In the genomic region with DNA sequence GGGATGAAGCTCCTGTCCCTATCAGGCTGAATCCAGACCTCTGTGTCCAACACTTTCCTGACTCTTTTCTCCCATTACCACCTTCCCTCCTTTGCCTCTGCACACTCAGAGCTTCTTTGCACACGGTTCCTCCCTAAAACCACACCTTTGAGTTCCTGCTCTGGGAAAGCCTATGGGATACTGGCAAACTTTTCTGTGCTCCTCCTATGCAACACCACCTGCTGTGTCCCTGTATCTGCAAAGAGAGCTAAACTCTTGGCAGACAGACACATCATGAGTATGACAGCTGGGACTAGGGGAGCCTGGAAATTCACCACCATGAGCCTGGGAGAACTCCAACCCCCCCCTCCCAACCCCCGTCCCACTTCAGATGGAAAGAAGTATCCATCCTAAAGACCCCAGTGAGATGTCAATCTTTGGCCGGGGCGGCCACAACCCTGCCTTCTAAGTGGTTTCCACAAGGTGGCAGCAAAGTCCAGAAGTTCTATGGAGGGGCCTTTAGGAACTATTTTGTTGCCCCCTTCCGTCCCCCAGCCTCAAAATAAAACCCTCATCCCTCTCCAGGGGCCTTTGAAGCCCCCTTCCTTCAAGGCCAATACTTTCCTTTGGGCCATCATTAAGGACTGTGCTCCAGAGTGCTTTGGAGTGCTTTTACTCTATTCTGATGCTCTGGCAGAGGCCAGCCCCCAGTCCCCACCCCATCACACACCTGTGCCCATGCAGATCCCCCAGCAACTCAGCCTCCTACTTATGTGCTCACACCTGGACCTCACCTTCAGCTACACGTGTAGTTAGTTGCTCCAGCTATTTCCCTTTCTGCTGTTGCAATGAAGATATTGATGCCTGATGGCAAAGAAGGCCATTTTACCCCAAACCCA, we compare ENCODE assay signal across 9 cellular contexts. TPM values are rescaled to one million over a fixed set of nuclear protein-coding genes. Genes with fewer than 3 reads are reported as not detected.
DNase-seq lines count a peak whose midpoint lies in the region; ATAC-seq, FAIRE-seq and TF ChIP-seq lines count a peak whose summit lies in the region.
"Had no signal": no experiment of that assay in that cellular context is flagged by ENCODE, and none has a peak within 500 bp of the region (broad histone marks: within the 10 kb centered on the region; RNA-seq: fewer than 3 reads in every experiment).

No MANE protein-coding gene starts in this region.

- DNase-seq in Right ventricle myocardium superior (no peak), cardiac septum (ENCODE audit: low spot score) (no peak), SK-MEL-5 (ENCODE audit: low read depth, low spot score) (peak; percentile 3), brain microvascular endothelial cell (no peak), HepG2 (ENCODE audit: low spot score) (no peak)

- no peaks in the 10 kb centered on the region for H3K9me3 ChIP-seq in HepG2 (ENCODE audit: low read length)

- ATAC-seq in Right ventricle myocardium superior (ENCODE audit: poor library complexity) (peak; percentile 66), HepG2 (peak; percentile 63; the same call in 2 of the 3 replicates), GM21360 (IDR thresholded peaks at IDR 0.05; ENCODE audit: unreplicated experiment) (no peak), GM18511 (IDR thresholded peaks at IDR 0.05; ENCODE audit: unreplicated experiment) (no peak)
- peak; percentile 52 for ATAC-seq in stimulated activated memory B cell treated with anti-CD40 and anti-IgM and Interleukin-4, amounts not matched to agents 10 μg/mL and 1 μg/mL and 100 μg/mL, for 72 hours

- H3K27ac ChIP-seq in brain microvascular endothelial cell = no peak overlapping the region
- H3K27ac ChIP-seq in HepG2 (ENCODE audit: extremely low read length, insufficient read depth, low read length) = no peak overlapping the region

- TF ChIP-seq CTCF in brain microvascular endothelial cell (IDR thresholded peaks at IDR 0.05; ENCODE audit: low read depth, low read length, missing control alignments) (peak; percentile 78), HepG2 (CRISPR knock-in tag; IDR thresholded peaks at IDR 0.05) (peak; percentile 64)

- no peak overlapping the region for H3K9ac ChIP-seq in HepG2 (ENCODE audit: insufficient read depth, low read depth, low read length)

- H3K4me3 ChIP-seq in brain microvascular endothelial cell (ENCODE audit: low read depth, low read length) (no peak overlapping the region), HepG2 (replicated peaks in 1 of 3; ENCODE audit: insufficient read depth in 1 of 3, low read depth in 2 of 3, low read length in 3 of 3) (no peak overlapping the region)

- no peak for FAIRE-seq in HepG2 (lab: Jason Lieb, UNC)
- FAIRE-seq: GM18507 had no signal

- H3K36me3 ChIP-seq in brain microvascular endothelial cell (replicated peaks) (no peaks in the 10 kb centered on the region), HepG2 (replicated peaks in 1 of 2; ENCODE audit: control insufficient read depth in 1 of 2, insufficient read depth in 2 of 2, low read length in 2 of 2) (no peaks in the 10 kb centered on the region)

- CTCF ChIA-PET in HepG2 (lab: Yijun Ruan, JAX; ENCODE audit: low intra/inter-chr PET ratio, low total read pairs) = interaction anchor here (1.8 to 2.5 kb wide), 3 partner anchors 98 to 267 kb away, joined by 3 to 34 read pairs (median 8); no protein-coding TSS in a partner anchor

- peaks cover 5% of the 10 kb centered on the region for H3K36me3 Mint-ChIP-seq in stimulated activated memory B cell treated with anti-CD40 and anti-IgM and Interleukin-4, amounts not matched to agents 10 μg/mL and 1 μg/mL and 100 μg/mL, for 72 hours

- no peaks in the 10 kb centered on the region for H3K27me3 ChIP-seq in brain microvascular endothelial cell (replicated peaks)
- H3K27me3 ChIP-seq in HepG2 (ENCODE audit: control insufficient read depth in 1 of 2, insufficient read depth in 2 of 2, low read length in 2 of 2) = peaks cover 0 to 2% of the 10 kb centered on the region in 2 experiments; a peak in 3 of 5 replicates

- in situ Hi-C loops in SK-MEL-5 (cut with HindIII; ENCODE audit: low pct_unique_long_range_greater_than_20kb, low sequenced_read_pairs) = no loop called here
- in situ Hi-C loops in brain microvascular endothelial cell (cut with HindIII; ENCODE audit: low pct_ligation_motif_present, low sequenced_read_pairs) = no loop called here
- in situ Hi-C loops in HepG2 (cut with HindIII; ENCODE audit: extremely low pct_ligation_motif_present, low pct_unique_long_range_greater_than_20kb) = loop anchor here (5.0 kb wide), 1 partner anchor 268 kb away; no protein-coding TSS in a partner anchor

- H3K4me1 Mint-ChIP-seq in stimulated activated memory B cell treated with anti-CD40 and anti-IgM and Interleukin-4, amounts not matched to agents 10 μg/mL and 1 μg/mL and 100 μg/mL, for 72 hours = peaks cover 28% of the 10 kb centered on the region

- H3K79me2 ChIP-seq in HepG2 (ENCODE audit: insufficient read depth, low read length) = no peaks in the 10 kb centered on the region

- no peak overlapping the region for H3K4me2 ChIP-seq in HepG2 (ENCODE audit: low read depth, low read length)

- TF ChIP-seq RAD21 in HepG2 (CRISPR knock-in tag; IDR thresholded peaks at IDR 0.05) = peak; percentile 46; the same call in 1 of the 2 replicates

- POLR2A ChIA-PET in HepG2 (lab: Yijun Ruan, JAX) = no interaction called here

- no peaks in the 10 kb centered on the region for H3K9me3 Mint-ChIP-seq in stimulated activated memory B cell treated with anti-CD40 and anti-IgM and Interleukin-4, amounts not matched to agents 10 μg/mL and 1 μg/mL and 100 μg/mL, for 72 hours

- H3K4me1 ChIP-seq in HepG2 (ENCODE audit: insufficient read depth, low read length) = no peaks in the 10 kb centered on the region

- WGBS in HepG2 (ENCODE audit: low lambda C conversion rate) = 0% methylated on average over 3 of the region's 6 CpGs

- peaks cover 21% of the 10 kb centered on the region for H3K27me3 Mint-ChIP-seq in stimulated activated memory B cell treated with anti-CD40 and anti-IgM and Interleukin-4, amounts not matched to agents 10 μg/mL and 1 μg/mL and 100 μg/mL, for 72 hours

- TF ChIP-seq EP300 in HepG2 (IDR thresholded peaks at IDR 0.05; ENCODE audit: low read depth in 2 of 2, low read length in 2 of 2) = no peak
- TF ChIP-seq EP300 in HepG2 (CRISPR knock-in tag; IDR thresholded peaks at IDR 0.05; ENCODE audit: borderline replicate concordance) = no peak

- H2AFZ ChIP-seq in HepG2 (ENCODE audit: low read length) = no peak overlapping the region

- TF ChIP-seq POLR2A in HepG2 (IDR thresholded peaks at IDR 0.05; ENCODE audit: insufficient read depth in 1 of 2, low read depth in 2 of 2, low read length in 2 of 2) = no peak

- no peak overlapping the region for H3K4me3 Mint-ChIP-seq in stimulated activated memory B cell treated with anti-CD40 and anti-IgM and Interleukin-4, amounts not matched to agents 10 μg/mL and 1 μg/mL and 100 μg/mL, for 72 hours

- BruUV-seq in HepG2 (replicated peaks; lab: Mats Ljungman, UMichigan) = no TSS peak

- no peaks in the 10 kb centered on the region for H4K20me1 ChIP-seq in HepG2 (ENCODE audit: insufficient read depth, low read length)

- intact Hi-C loops in Right ventricle myocardium superior (cut with DNase I) = loop anchor here (2.0 kb wide), 1 partner anchor 266 kb away; no protein-coding TSS in a partner anchor
- intact Hi-C loops in cardiac septum (cut with DNase I) = loop anchor here (1.0 to 10.0 kb wide), 2 partner anchors 100 to 267 kb away; no protein-coding TSS in a partner anchor
- intact Hi-C loops in HepG2 (cut with micrococcal nuclease; ENCODE audit: unreplicated experiment) = loop anchor here (1.0 kb wide), 2 partner anchors 98 to 267 kb away; no protein-coding TSS in a partner anchor

- H3K27ac Mint-ChIP-seq in stimulated activated memory B cell treated with anti-CD40 and anti-IgM and Interleukin-4, amounts not matched to agents 10 μg/mL and 1 μg/mL and 100 μg/mL, for 72 hours = peak overlapping the region; percentile 56

RNA-seq across cellular contexts. Expression of gene HTR3A, which starts 19.4 kb away (rescaled TPM):
- total RNA-seq in Right ventricle myocardium superior (not detected), cardiac septum (not detected), HepG2 (2016; rRNA removed; fragmentation: Illumina TruSeq; extraction: Trizol) (not detected in 2 replicates)
- not detected in 2 replicates for total RNA-seq in SK-MEL-5 (2014; rRNA removed; shearing (Covaris generic))
- not detected in 2 replicates for polyA plus RNA-seq in SK-MEL-5 (2015; cell fraction: cytosol; rRNA removed)
- polyA plus RNA-seq in SK-MEL-5 (2015; cell fraction: nucleus; rRNA removed) = not detected in 2 replicates
- total RNA-seq in HepG2 (2016; cell fraction: cytosol; rRNA removed; fragmentation: Illumina TruSeq; extraction: Trizol; ENCODE audit: low read depth) = not detected in 2 replicates
- not detected in 2 replicates for total RNA-seq in HepG2 (2016; cell fraction: insoluble cytoplasmic fraction; rRNA removed; fragmentation: Illumina TruSeq; extraction: Trizol)
- not detected in 2 replicates for total RNA-seq in HepG2 (2016; cell fraction: membrane; rRNA removed; fragmentation: Illumina TruSeq; extraction: Trizol)
- not detected in 2 replicates for total RNA-seq in HepG2 (2016; cell fraction: nucleus; rRNA removed; fragmentation: Illumina TruSeq; extraction: Trizol)
- not detected in 2 replicates for polyA plus RNA-seq in HepG2 (2011; rRNA removed)
- polyA plus RNA-seq in HepG2 (2011; cell fraction: cytosol; rRNA removed) = not detected in 2 replicates
- not detected in 2 replicates for polyA plus RNA-seq in HepG2 (2011; cell fraction: nucleus; rRNA removed)
- polyA plus RNA-seq in HepG2 (2012) = not detected in 2 replicates
- not detected in 2 replicates for polyA plus RNA-seq in HepG2 (2016; cell fraction: cytosol; fragmentation: Illumina TruSeq; extraction: Trizol; ENCODE audit: low read depth)
- polyA plus RNA-seq in HepG2 (2016; cell fraction: insoluble cytoplasmic fraction; fragmentation: Illumina TruSeq; extraction: Trizol; ENCODE audit: low read depth) = not detected in 2 replicates
- polyA plus RNA-seq in HepG2 (2016; cell fraction: membrane; fragmentation: Illumina TruSeq; extraction: Trizol; ENCODE audit: low read depth) = not detected in 2 replicates
- not detected in 2 replicates for polyA plus RNA-seq in HepG2 (2016; cell fraction: nucleus; fragmentation: Illumina TruSeq; extraction: Trizol; ENCODE audit: insufficient read depth, low read depth)
- polyA minus RNA-seq in HepG2 (2011; rRNA and poly(A)+ RNA removed; ENCODE audit: low replicate concordance) = 1.0 TPM in 1 of 2 replicates, not detected in the other
- polyA minus RNA-seq in HepG2 (2011; cell fraction: cytosol; rRNA and poly(A)+ RNA removed) = not detected in 2 replicates
- not detected in 2 replicates for polyA minus RNA-seq in HepG2 (2011; cell fraction: nucleus; rRNA and poly(A)+ RNA removed)

Comparison
In these comparisons a context has a peak if more than half of its experiments do, and no peak if none do; other contexts are left out.
1. ATAC-seq: peak in Right ventricle myocardium superior (single experiment), HepG2 (single experiment) and stimulated activated memory B cell treated with anti-CD40 and anti-IgM and Interleukin-4, amounts not matched to agents 10 μg/mL and 1 μg/mL and 100 μg/mL, for 72 hours (single experiment); none in GM21360 (single experiment) and GM18511 (single experiment).